Comparison of ENCODE assay signal across 22 cellular contexts in genomic region chr20:14431568-14431967, GRCh38.
DNase-seq lines count a peak whose midpoint lies in the region; ATAC-seq and TF ChIP-seq lines count a peak whose summit lies in the region.
"Had no signal": no experiment of that assay in that cellular context is flagged by ENCODE, and none has a peak within 500 bp of the region (broad histone marks: within the 10 kb centered on the region; RNA-seq: fewer than 3 reads in every experiment).

No MANE protein-coding gene starts in this region.

- H3K27me3 ChIP-seq in GM06990 (replicated peaks; ENCODE audit: control insufficient read depth, insufficient read depth, low read length), result no peaks in the 10 kb centered on the region; the same call in 1 of the 2 replicates

- H3K4me3 ChIP-seq in GM06990 (replicated peaks; ENCODE audit: low read depth, low read length), result no peak overlapping the region
- H3K4me3 ChIP-seq: A549 had no signal

- TF ChIP-seq CTCF in GM06990 (IDR thresholded peaks at IDR 0.05; ENCODE audit: insufficient read depth, low read length, poor library complexity, severe bottlenecking), result no peak

- ATAC-seq in GM18867 (IDR thresholded peaks at IDR 0.05; ENCODE audit: unreplicated experiment) (peak; percentile 60), HG02885 (IDR thresholded peaks at IDR 0.05; ENCODE audit: poor library complexity, unreplicated experiment) (peak; percentile 73), HG02973 (IDR thresholded peaks at IDR 0.05; ENCODE audit: unreplicated experiment) (no peak)
- ATAC-seq: A549 had no signal

- DNase-seq in GM06990 (ENCODE audit: extremely low read depth, insufficient read length) (peak; percentile 4), MV-4-11 (lab: John Stamatoyannopoulos, UW) (peak; percentile 65), OCI-M1 (lab: John Stamatoyannopoulos, UW) (no peak), DMS79 (lab: John Stamatoyannopoulos, UW) (no peak), NCI-H226 (no peak)
- DNase-seq: Calu3; CD4-positive, alpha-beta T cell; EL; NCI-H1092; NCI-H1436 treated with DMSO at 0.1 percent for 48 hours; NCI-H2029; NCI-H2171; NCI-H446 treated with DMSO at 0.1 percent for 48 hours; NCI-H69; RPMI8226; SHP77 treated with DMSO at 0.1 percent for 48 hours; T-helper 1 cell; T1000 had no signal

- H3K36me3 ChIP-seq in GM06990 (ENCODE audit: control insufficient read depth, insufficient read depth, low read length), result no peaks in the 10 kb centered on the region

Comparison
In these comparisons a context has a peak if more than half of its experiments do, and no peak if none do; other contexts are left out.
1. DNase-seq: peak in GM06990 (single experiment) and MV-4-11 (single experiment); none in OCI-M1 (single experiment), DMS79 (single experiment) and NCI-H226 (single experiment).